Comparison of ENCODE assay signal across 7 cellular contexts in genomic region chr17:40342575-40343058, GRCh38. TPM values are rescaled to one million over a fixed set of nuclear protein-coding genes. Genes with fewer than 3 reads are reported as not detected.
DNase-seq lines count a peak whose midpoint lies in the region; ATAC-seq and TF ChIP-seq lines count a peak whose summit lies in the region.

No MANE protein-coding gene starts in this region.

- no peak for TF ChIP-seq POLR2A in body of pancreas (IDR thresholded peaks at IDR 0.05)
- TF ChIP-seq POLR2A in stomach (IDR thresholded peaks at IDR 0.05), result no peak

- peak overlapping the region; percentile 73 for H3K9ac ChIP-seq in Loucy (ENCODE audit: low read depth, low read length, poor library complexity, severe bottlenecking)

- TF ChIP-seq CTCF in Loucy (conservative IDR thresholded peaks at IDR 0.05; ENCODE audit: low read length) (no peak), body of pancreas (IDR thresholded peaks at IDR 0.05) (no peak), stomach (IDR thresholded peaks at IDR 0.05) (no peak)

- H3K27ac ChIP-seq in body of pancreas (peak overlapping the region; percentile 71 to 89 (median 80)), stomach (peak overlapping the region; percentile 88 to 98 (median 89))

- intact Hi-C loops in body of pancreas (cut with DNase I), result no loop called here
- intact Hi-C loops in stomach (cut with DNase I; ENCODE audit: low total_unique reads), result no loop called here

- ATAC-seq in body of pancreas (no peak), left lobe of liver (no peak)

- H3K4me1 ChIP-seq in Loucy (ENCODE audit: insufficient read depth, low read length, poor library complexity, severe bottlenecking) (peaks cover 82% of the 10 kb centered on the region), body of pancreas (peaks cover 67% of the 10 kb centered on the region), stomach (peaks cover 66 to 88% (median 82%) of the 10 kb centered on the region in 4 donors)

- H3K27me3 ChIP-seq in Loucy (ENCODE audit: insufficient read depth, low read length, poor library complexity, severe bottlenecking) (no peaks in the 10 kb centered on the region), body of pancreas (no peaks in the 10 kb centered on the region), stomach (no peaks in the 10 kb centered on the region)

- no peaks in the 10 kb centered on the region for H3K9me2 ChIP-seq in Loucy (replicated peaks; ENCODE audit: low read depth, low read length)

- H3K36me3 ChIP-seq in Loucy (ENCODE audit: insufficient read depth, low read length) (no peaks in the 10 kb centered on the region), body of pancreas (replicated peaks in 1 of 2; ENCODE audit: insufficient read depth in 1 of 2, low read depth in 2 of 2) (no peaks in the 10 kb centered on the region), stomach (no peaks in the 10 kb centered on the region)

- H3K4me2 ChIP-seq in Loucy (ENCODE audit: low read depth, low read length, poor library complexity, severe bottlenecking), result peak overlapping the region; percentile 84

- H3K4me3 ChIP-seq in Loucy (ENCODE audit: low read length, poor library complexity, severe bottlenecking) (peak overlapping the region; percentile 74), body of pancreas (peak overlapping the region; percentile 68 to 80), stomach (peak overlapping the region; percentile 68 to 83 (median 78))

- peaks cover 86% of the 10 kb centered on the region for H3K79me2 ChIP-seq in Loucy (ENCODE audit: insufficient read depth, low read length)

- no peak overlapping the region for H2AFZ ChIP-seq in Loucy (ENCODE audit: low read length)

- 0 out of 2 replicates have a peak, but pooled peaks cover 9% of the 10 kb centered on the region for H3F3A ChIP-seq in Loucy (ENCODE audit: low read depth)

- DNase-seq in body of pancreas, result no peak
- DNase-seq in left lobe of liver (ENCODE audit: low spot score), result peak; percentile 54
- no peak for DNase-seq in stomach
- no peak for DNase-seq in NCI-H69 (lab: John Stamatoyannopoulos, UW)
- DNase-seq in kidney tubule cell (ENCODE audit: low spot score), result no peak
- no peak for DNase-seq in GDM1 (lab: John Stamatoyannopoulos, UW)

- WGBS in body of pancreas, 2 donors, result 5 to 14% methylated on average over 10 to 24 of the region's 30 CpGs
- WGBS in stomach, 5 donors, result 1 to 16% (median 10%) methylated on average over 8 to 30 of the region's 30 CpGs

- no peaks in the 10 kb centered on the region for H4K20me1 ChIP-seq in Loucy (ENCODE audit: insufficient read depth, low read length, poor library complexity, severe bottlenecking)

- TF ChIP-seq EP300 in stomach (IDR thresholded peaks at IDR 0.05), result no peak

- H3K9me3 ChIP-seq in Loucy (ENCODE audit: insufficient read depth, low read depth, low read length), result no peaks in the 10 kb centered on the region
- H3K9me3 ChIP-seq in body of pancreas, result no peaks in the 10 kb centered on the region
- H3K9me3 ChIP-seq in stomach, result no peaks in the 10 kb centered on the region

RNA-seq across cellular contexts. Expression of gene GJD3, which starts 21.9 kb away (rescaled TPM):
- 1 to 10 TPM in 1 of 2 donors, not detected in 1; 1.3 TPM for total RNA-seq in body of pancreas
- 0.68 TPM for total RNA-seq in left lobe of liver
- 1 to 10 TPM in 1 of 5 donors, under 1 TPM in 1, not detected in 3; 0.55 to 1.2 TPM for total RNA-seq in stomach
- not detected for polyA plus RNA-seq in stomach

RNA-seq across cellular contexts. Expression of gene RARA, which starts 33.6 kb away (rescaled TPM):
- 10 to 100 TPM; 11.4 to 13.8 TPM for total RNA-seq in body of pancreas
- total RNA-seq in left lobe of liver, result 21.3 TPM
- total RNA-seq in stomach, result 10 to 100 TPM; 14.3 to 40.8 (median 24.6) TPM
- 10 to 100 TPM; 11.2 to 20.0 (median 17.1) TPM for polyA plus RNA-seq in stomach

RNA-seq across cellular contexts. Expression of gene CDC6, which starts 54.9 kb away (rescaled TPM):
- total RNA-seq in body of pancreas, result under 1 TPM; 0.66 to 0.78 TPM
- total RNA-seq in left lobe of liver, result 1.5 TPM
- 1 to 10 TPM in 4 of 5 donors, not detected in 1; 1.4 to 9.8 (median 4.5) TPM for total RNA-seq in stomach
- polyA plus RNA-seq in stomach, result 1 to 10 TPM; 1.1 to 4.0 (median 3.1) TPM
